In genomic region chr18:11019295-11019694, GRCh38 we compare ENCODE assay signal across 28 cellular contexts.
"Had no signal": no experiment of that assay in that cellular context is flagged by ENCODE, and none has a peak within 500 bp of the region (broad histone marks: within the 10 kb centered on the region; RNA-seq: fewer than 3 reads in every experiment).

No MANE protein-coding gene starts in this region.

- H3K27ac ChIP-seq: colonic mucosa, esophagus squamous epithelium, heart right ventricle, lower lobe of right lung, neural progenitor cell, parathyroid adenoma, prostate gland, right atrium auricular region, sigmoid colon, stomach, thyroid gland, vagina had no signal

- H3K36me3 Mint-ChIP-seq: natural killer cell; neural progenitor cell; stimulated activated effector memory CD8-positive, alpha-beta T cell treated with anti-CD3 and anti-CD28 coated beads, Interleukin-12 subunit alpha, Interleukin-12 subunit beta, amount 100 ng/mL, for 72 hours had no signal

- H3K36me3 ChIP-seq: colonic mucosa, esophagus squamous epithelium, heart right ventricle, lower lobe of right lung, neural progenitor cell, prostate gland, right atrium auricular region, sigmoid colon, stomach, thyroid gland, vagina had no signal

- H3K4me3 ChIP-seq: colonic mucosa, esophagus squamous epithelium, heart right ventricle, lower lobe of right lung, neural progenitor cell, prostate gland, right atrium auricular region, sigmoid colon, stomach, thyroid gland, vagina had no signal

- H3K9ac ChIP-seq: neural progenitor cell, parathyroid adenoma had no signal

- H2AFZ ChIP-seq: neural progenitor cell, parathyroid adenoma had no signal

- H3K27ac Mint-ChIP-seq: natural killer cell; neural progenitor cell; stimulated activated effector memory CD8-positive, alpha-beta T cell treated with anti-CD3 and anti-CD28 coated beads, Interleukin-12 subunit alpha, Interleukin-12 subunit beta, amount 100 ng/mL, for 72 hours had no signal

- H3K4me1 Mint-ChIP-seq: natural killer cell; stimulated activated effector memory CD8-positive, alpha-beta T cell treated with anti-CD3 and anti-CD28 coated beads, Interleukin-12 subunit alpha, Interleukin-12 subunit beta, amount 100 ng/mL, for 72 hours had no signal

- H3K9me3 ChIP-seq: colonic mucosa, esophagus squamous epithelium, heart right ventricle, lower lobe of right lung, prostate gland, right atrium auricular region, sigmoid colon, stomach, thyroid gland, vagina had no signal

- H3K79me2 ChIP-seq: parathyroid adenoma had no signal

- H3K4me3 Mint-ChIP-seq: natural killer cell; neural progenitor cell; stimulated activated effector memory CD8-positive, alpha-beta T cell treated with anti-CD3 and anti-CD28 coated beads, Interleukin-12 subunit alpha, Interleukin-12 subunit beta, amount 100 ng/mL, for 72 hours had no signal

- DNase-seq: colonic mucosa; dermis blood vessel endothelial cell; effector memory CD4-positive, alpha-beta T cell; esophagus squamous epithelium; foreskin melanocyte; glutamatergic neuron; heart right ventricle; hippocampal formation; kidney glomerular epithelial cell; left colon; left ventricle myocardium superior; lower lobe of right lung; natural killer cell; sigmoid colon; stimulated activated CD4-positive, alpha-beta T cell treated with anti-CD3 and anti-CD28 coated beads, Interleukin-2, amount 100 ng/mL, for 24 hours; stimulated activated CD4-positive, alpha-beta T cell treated with anti-CD3 and anti-CD28 coated beads, Interleukin-4, amount 100 ng/mL, for 24 hours; stimulated activated naive CD4-positive, alpha-beta T cell treated with Interleukin-2 at 50 U/mL for 16 hours; stomach; thyroid gland; trophoblast cell had no signal

- FAIRE-seq: endothelial cell of umbilical vein, islet of Langerhans had no signal

- ATAC-seq: heart right ventricle; left colon; left ventricle myocardium superior; lower lobe of right lung; natural killer cell; stimulated activated effector memory CD8-positive, alpha-beta T cell treated with anti-CD3 and anti-CD28 coated beads, Interleukin-12 subunit alpha, Interleukin-12 subunit beta, amount 100 ng/mL, for 72 hours had no signal

- H3K4me2 ChIP-seq: neural progenitor cell had no signal

- H3K9me3 Mint-ChIP-seq: natural killer cell; stimulated activated effector memory CD8-positive, alpha-beta T cell treated with anti-CD3 and anti-CD28 coated beads, Interleukin-12 subunit alpha, Interleukin-12 subunit beta, amount 100 ng/mL, for 72 hours had no signal

- H3K27me3 ChIP-seq: colonic mucosa, esophagus squamous epithelium, neural progenitor cell, right atrium auricular region, sigmoid colon, stomach, thyroid gland, vagina had no signal

- H3K4me1 ChIP-seq: colonic mucosa, esophagus squamous epithelium, heart right ventricle, lower lobe of right lung, parathyroid adenoma, prostate gland, right atrium auricular region, stomach, vagina had no signal
